Comparison of ENCODE assay signal across 2 cellular contexts in genomic region chr7:6590645-6591110, GRCh38.
TF ChIP-seq lines count a peak whose summit lies in the region.

No MANE protein-coding gene starts in this region.

TF ChIP-seq in H1, 55 proteins besides CTCF, POLR2A, EP300 and RAD21:
- TF ChIP-seq TEAD4 (IDR thresholded peaks at IDR 0.05; ENCODE audit: low read depth, low read length), result no peak
- no peak for TF ChIP-seq NANOG (IDR thresholded peaks at IDR 0.05; ENCODE audit: insufficient read depth, low read depth, low read length, poor library complexity, severe bottlenecking)
- TF ChIP-seq CREB1 (IDR thresholded peaks at IDR 0.05), result no peak
- no peak for TF ChIP-seq GTF2F1 (IDR thresholded peaks at IDR 0.05; ENCODE audit: borderline replicate concordance, low read depth, low read length)
- no peak for TF ChIP-seq TAF1 (IDR thresholded peaks at IDR 0.05; ENCODE audit: low read depth, low read length)
- no peak for TF ChIP-seq EGR1 (IDR thresholded peaks at IDR 0.05; ENCODE audit: borderline replicate concordance, low read depth, low read length)
- no peak for TF ChIP-seq SP2 (IDR thresholded peaks at IDR 0.05; ENCODE audit: low read length)
- TF ChIP-seq KDM4A (IDR thresholded peaks at IDR 0.05; ENCODE audit: low read depth, low read length, severe bottlenecking), result no peak
- TF ChIP-seq CEBPB (IDR thresholded peaks at IDR 0.05; ENCODE audit: low read depth, low read length), result no peak
- no peak for TF ChIP-seq E2F6 (IDR thresholded peaks at IDR 0.05)
- TF ChIP-seq CHD1 (IDR thresholded peaks at IDR 0.05; ENCODE audit: low read depth, low read length), result no peak
- TF ChIP-seq SIX5 (IDR thresholded peaks at IDR 0.05; ENCODE audit: low read depth, low read length), result no peak
- no peak for TF ChIP-seq POLR2AphosphoS5 (IDR thresholded peaks at IDR 0.05; ENCODE audit: low read depth, low read length)
- TF ChIP-seq, protein P1, sequence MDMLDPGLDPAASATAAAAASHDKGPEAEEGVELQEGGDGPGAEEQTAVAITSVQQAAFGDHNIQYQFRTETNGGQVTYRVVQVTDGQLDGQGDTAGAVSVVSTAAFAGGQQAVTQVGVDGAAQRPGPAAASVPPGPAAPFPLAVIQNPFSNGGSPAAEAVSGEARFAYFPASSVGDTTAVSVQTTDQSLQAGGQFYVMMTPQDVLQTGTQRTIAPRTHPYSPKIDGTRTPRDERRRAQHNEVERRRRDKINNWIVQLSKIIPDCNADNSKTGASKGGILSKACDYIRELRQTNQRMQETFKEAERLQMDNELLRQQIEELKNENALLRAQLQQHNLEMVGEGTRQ (IDR thresholded peaks at IDR 0.05; ENCODE audit: low read length), result no peak
- no peak for TF ChIP-seq ZNF274 (IDR thresholded peaks at IDR 0.05; ENCODE audit: borderline replicate concordance, extremely low read depth, low read length)
- TF ChIP-seq PHF8 (conservative IDR thresholded peaks at IDR 0.05; ENCODE audit: low read depth, low read length), result no peak
- no peak for TF ChIP-seq JUN (IDR thresholded peaks at IDR 0.05; ENCODE audit: low read depth, low read length)
- TF ChIP-seq TBP (IDR thresholded peaks at IDR 0.05; ENCODE audit: low read depth, low read length), result no peak
- TF ChIP-seq GABPA (IDR thresholded peaks at IDR 0.05; ENCODE audit: borderline replicate concordance, insufficient read depth, low read length), result no peak
- TF ChIP-seq NRF1 (IDR thresholded peaks at IDR 0.05; ENCODE audit: low read depth, low read length), result no peak

TF ChIP-seq in neural cell, 6 proteins besides CTCF, POLR2A, EP300 and RAD21:
- no peak for TF ChIP-seq EZH2 (IDR thresholded peaks at IDR 0.05; ENCODE audit: borderline replicate concordance, insufficient read depth, low read length, poor library complexity, severe bottlenecking)
- TF ChIP-seq MXI1 (conservative IDR thresholded peaks at IDR 0.05; ENCODE audit: poor library complexity, severe bottlenecking), result no peak
- no peak for TF ChIP-seq TAF1 (IDR thresholded peaks at IDR 0.05; ENCODE audit: low read depth)
- no peak for TF ChIP-seq POLR2AphosphoS5 (IDR thresholded peaks at IDR 0.05)
- no peak for TF ChIP-seq SMC3 (conservative IDR thresholded peaks at IDR 0.05; ENCODE audit: poor library complexity)
- TF ChIP-seq, protein P2, sequence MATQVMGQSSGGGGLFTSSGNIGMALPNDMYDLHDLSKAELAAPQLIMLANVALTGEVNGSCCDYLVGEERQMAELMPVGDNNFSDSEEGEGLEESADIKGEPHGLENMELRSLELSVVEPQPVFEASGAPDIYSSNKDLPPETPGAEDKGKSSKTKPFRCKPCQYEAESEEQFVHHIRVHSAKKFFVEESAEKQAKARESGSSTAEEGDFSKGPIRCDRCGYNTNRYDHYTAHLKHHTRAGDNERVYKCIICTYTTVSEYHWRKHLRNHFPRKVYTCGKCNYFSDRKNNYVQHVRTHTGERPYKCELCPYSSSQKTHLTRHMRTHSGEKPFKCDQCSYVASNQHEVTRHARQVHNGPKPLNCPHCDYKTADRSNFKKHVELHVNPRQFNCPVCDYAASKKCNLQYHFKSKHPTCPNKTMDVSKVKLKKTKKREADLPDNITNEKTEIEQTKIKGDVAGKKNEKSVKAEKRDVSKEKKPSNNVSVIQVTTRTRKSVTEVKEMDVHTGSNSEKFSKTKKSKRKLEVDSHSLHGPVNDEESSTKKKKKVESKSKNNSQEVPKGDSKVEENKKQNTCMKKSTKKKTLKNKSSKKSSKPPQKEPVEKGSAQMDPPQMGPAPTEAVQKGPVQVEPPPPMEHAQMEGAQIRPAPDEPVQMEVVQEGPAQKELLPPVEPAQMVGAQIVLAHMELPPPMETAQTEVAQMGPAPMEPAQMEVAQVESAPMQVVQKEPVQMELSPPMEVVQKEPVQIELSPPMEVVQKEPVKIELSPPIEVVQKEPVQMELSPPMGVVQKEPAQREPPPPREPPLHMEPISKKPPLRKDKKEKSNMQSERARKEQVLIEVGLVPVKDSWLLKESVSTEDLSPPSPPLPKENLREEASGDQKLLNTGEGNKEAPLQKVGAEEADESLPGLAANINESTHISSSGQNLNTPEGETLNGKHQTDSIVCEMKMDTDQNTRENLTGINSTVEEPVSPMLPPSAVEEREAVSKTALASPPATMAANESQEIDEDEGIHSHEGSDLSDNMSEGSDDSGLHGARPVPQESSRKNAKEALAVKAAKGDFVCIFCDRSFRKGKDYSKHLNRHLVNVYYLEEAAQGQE (IDR thresholded peaks at IDR 0.05; ENCODE audit: borderline replicate concordance), result no peak
